ENCODE assay signal across 1 cellular context in genomic region chr11:102438311-102439062, GRCh38.
TF ChIP-seq lines count a peak whose summit lies in the region.

No MANE protein-coding gene starts in this region.

TF ChIP-seq in HepG2, 621 proteins besides CTCF, POLR2A, EP300 and RAD21 (continued from another document and continues in another):
- TF ChIP-seq UBTF (CRISPR knock-in tag; IDR thresholded peaks at IDR 0.05) (no peak), TOPORS (CRISPR knock-in tag; IDR thresholded peaks at IDR 0.05) (0 out of 2 replicates have a peak, but pooled peaks have one; percentile 45), SMAD9 (CRISPR knock-in tag; IDR thresholded peaks at IDR 0.05) (0 out of 2 replicates have a peak, but pooled peaks have one; percentile 63), ATM (IDR thresholded peaks at IDR 0.05; ENCODE audit: borderline replicate concordance) (no peak), FOXO1 (CRISPR knock-in tag; IDR thresholded peaks at IDR 0.05) (0 out of 2 replicates have a peak, but pooled peaks have one; percentile 33), HOXA3 (CRISPR knock-in tag; IDR thresholded peaks at IDR 0.05) (peak; percentile 65), ARID4A (CRISPR knock-in tag; IDR thresholded peaks at IDR 0.05; ENCODE audit: borderline replicate concordance) (peak; percentile 58; the same call in 1 of the 2 replicates), KMT2A (CRISPR knock-in tag; IDR thresholded peaks at IDR 0.05) (0 out of 2 replicates have a peak, but pooled peaks have one; percentile 28), FOXK1 (CRISPR knock-in tag; IDR thresholded peaks at IDR 0.05; ENCODE audit: borderline replicate concordance, low read depth) (peak; percentile 62; the same call in 1 of the 2 replicates), ZNF792 (CRISPR knock-in tag; IDR thresholded peaks at IDR 0.05) (peak; percentile 60; the same call in 1 of the 2 replicates), TCF7 (IDR thresholded peaks at IDR 0.05; ENCODE audit: low read depth) (peak; percentile 47; the same call in 1 of the 2 replicates), HMG20A (CRISPR knock-in tag; IDR thresholded peaks at IDR 0.05; ENCODE audit: borderline replicate concordance) (peak; percentile 29; the same call in 1 of the 2 replicates), MTF2 (CRISPR knock-in tag; IDR thresholded peaks at IDR 0.05; ENCODE audit: borderline replicate concordance) (no peak), ZNF281 (CRISPR knock-in tag; IDR thresholded peaks at IDR 0.05; ENCODE audit: borderline replicate concordance) (peak; percentile 99), ZNF563 (CRISPR knock-in tag; IDR thresholded peaks at IDR 0.05) (peak; percentile 52; the same call in 1 of the 2 replicates), ZBTB20 (CRISPR knock-in tag; IDR thresholded peaks at IDR 0.05; ENCODE audit: borderline replicate concordance, low read depth) (0 out of 2 replicates have a peak, but pooled peaks have one; percentile 18), ZNF282 (IDR thresholded peaks at IDR 0.05; ENCODE audit: partially characterized antibody) (no peak), POGK (CRISPR knock-in tag; conservative IDR thresholded peaks at IDR 0.05) (no peak), ISL2 (CRISPR knock-in tag; IDR thresholded peaks at IDR 0.05) (peak; percentile 53; the same call in 1 of the 2 replicates), FOXA3 (CRISPR knock-in tag; IDR thresholded peaks at IDR 0.05) (peak; percentile 63), KDM3A (CRISPR knock-in tag; IDR thresholded peaks at IDR 0.05; ENCODE audit: low read depth) (0 out of 2 replicates have a peak, but pooled peaks have one; percentile 69), ZGPAT (CRISPR knock-in tag; IDR thresholded peaks at IDR 0.05) (peak; percentile 63; the same call in 1 of the 2 replicates), POGZ (CRISPR knock-in tag; IDR thresholded peaks at IDR 0.05) (peak; percentile 57), ZNF598 (CRISPR knock-in tag; IDR thresholded peaks at IDR 0.05; ENCODE audit: borderline replicate concordance) (0 out of 2 replicates have a peak, but pooled peaks have one; percentile 73), ZNF616 (CRISPR knock-in tag; IDR thresholded peaks at IDR 0.05; ENCODE audit: low read depth) (peak; percentile 25; the same call in 1 of the 2 replicates), ZFP90 (CRISPR knock-in tag; IDR thresholded peaks at IDR 0.05; ENCODE audit: borderline replicate concordance) (0 out of 2 replicates have a peak, but pooled peaks have one; percentile 39), CAMTA2 (CRISPR knock-in tag; IDR thresholded peaks at IDR 0.05; ENCODE audit: borderline replicate concordance) (0 out of 2 replicates have a peak, but pooled peaks have one; percentile 28), BORCS8-MEF2B (CRISPR knock-in tag; IDR thresholded peaks at IDR 0.05) (peak; percentile 75), PITX1 (CRISPR knock-in tag; IDR thresholded peaks at IDR 0.05) (peak; percentile 62; the same call in 1 of the 2 replicates), SALL1 (CRISPR knock-in tag; IDR thresholded peaks at IDR 0.05) (peak; percentile 89), ZNF234 (CRISPR knock-in tag; conservative IDR thresholded peaks at IDR 0.05) (no peak), ZNF280D (CRISPR knock-in tag; IDR thresholded peaks at IDR 0.05) (peak; percentile 70), ARID5B (CRISPR knock-in tag; IDR thresholded peaks at IDR 0.05) (peak; percentile 87), FOXP4 (CRISPR knock-in tag; IDR thresholded peaks at IDR 0.05) (peak; percentile 64), ZNF543 (CRISPR knock-in tag; IDR thresholded peaks at IDR 0.05) (no peak)
